14 cellular contexts compared by ENCODE assay signal in the genomic region with DNA sequence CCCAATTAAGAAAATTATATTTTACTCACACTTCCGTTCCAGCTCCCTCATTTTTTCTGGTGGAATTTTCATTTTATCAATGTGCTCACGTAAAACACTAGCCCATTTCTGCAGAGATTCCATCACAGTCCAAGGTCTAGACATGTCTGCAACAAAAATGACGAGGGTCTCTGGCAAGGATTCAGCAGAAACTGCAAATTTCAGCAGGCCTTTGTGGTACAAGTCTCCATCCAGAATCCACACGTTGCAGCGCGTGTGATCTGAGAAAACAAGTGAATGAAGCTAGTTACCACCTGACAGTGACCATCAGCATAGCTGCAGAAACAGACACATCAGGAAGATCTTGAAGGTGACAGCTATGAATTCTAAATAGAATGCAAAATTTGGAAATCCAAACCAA. TPM values are rescaled to one million over a fixed set of nuclear protein-coding genes. Genes with fewer than 3 reads are reported as not detected.
A peak's percentile ranks its signal among the peaks of the same experiment; 100 is the strongest.
DNase-seq lines count a peak whose midpoint lies in the region; ATAC-seq, FAIRE-seq and TF ChIP-seq lines count a peak whose summit lies in the region.
"Had no signal": no experiment of that assay in that cellular context is flagged by ENCODE, and none has a peak within 500 bp of the region (broad histone marks: within the 10 kb centered on the region; RNA-seq: fewer than 3 reads in every experiment).

No MANE protein-coding gene starts in this region.

- no peak for TF ChIP-seq EP300 in GM12878 (IDR thresholded peaks at IDR 0.05; ENCODE audit: borderline replicate concordance in 1 of 2, control insufficient read depth in 1 of 2, low read depth in 2 of 2, low read length in 2 of 2)

- H3K36me3 Mint-ChIP-seq in T-cell = peaks cover 25% of the 10 kb centered on the region
- H3K36me3 Mint-ChIP-seq in activated CD4-positive, alpha-beta memory T cell treated with anti-CD3 and anti-CD28 coated beads for 36 hours = peaks cover 34% of the 10 kb centered on the region

- CTCF ChIA-PET in GM12878 (lab: Yijun Ruan, JAX) (interaction anchor here (0.9 to 8.5 kb wide), 8 partner anchors 9 to 126 kb away, joined by 3 to 76 read pairs (median 3); a partner anchor contains a TSS), T-cell (lab: Charles Lee) (interaction anchor here in 1 of 2 donors (1.1 to 1.7 kb wide), 3 partner anchors 9 to 15 kb away, joined by 3 to 4 read pairs (median 3); no protein-coding TSS in a partner anchor)
- CTCF ChIA-PET in activated CD4-positive, alpha-beta memory T cell treated with anti-CD3 and anti-CD28 coated beads for 36 hours (lab: Charles Lee) = interaction anchor here (1.0 to 9.7 kb wide), 4 partner anchors 9 to 92 kb away, joined by 3 to 100 read pairs (median 24); a partner anchor contains a TSS

- peaks cover 4% of the 10 kb centered on the region for H3K4me1 ChIP-seq in GM12878 (ENCODE audit: control insufficient read depth, insufficient read depth, low read length)
- H3K4me1 ChIP-seq in kidney (ENCODE audit: control insufficient read depth in 1 of 2, insufficient read depth in 1 of 2, low read depth in 1 of 2, low read length in 2 of 2) = peaks cover 14 to 17% of the 10 kb centered on the region in 2 donors
- H3K4me1 ChIP-seq in skeletal muscle tissue (ENCODE audit: control insufficient read depth in 3 of 3, insufficient read depth in 3 of 3, low read length in 3 of 3) = peaks cover 30 to 38% (median 38%) of the 10 kb centered on the region in 3 donors

- in situ Hi-C loops in G401 (cut with HindIII; ENCODE audit: low sequenced_read_pairs) = no loop called here
- in situ Hi-C loops in GM12878 (cut with MboI) = no loop called here

- H3K79me2 ChIP-seq in GM12878 (ENCODE audit: control insufficient read depth, insufficient read depth, low read length) = peaks cover 8% of the 10 kb centered on the region

- H3K36me3 ChIP-seq in GM12878 (ENCODE audit: control insufficient read depth in 2 of 2, insufficient read depth in 2 of 2, low read length in 1 of 2) (peaks cover 14 to 26% of the 10 kb centered on the region in 2 experiments), kidney (ENCODE audit: control insufficient read depth in 1 of 2, insufficient read depth in 2 of 2, low read length in 2 of 2) (peaks cover 15 to 32% of the 10 kb centered on the region in 2 donors), skeletal muscle tissue (ENCODE audit: control insufficient read depth in 3 of 3, insufficient read depth in 3 of 3, low read length in 3 of 3) (peaks cover 14 to 34% (median 26%) of the 10 kb centered on the region in 3 donors)

- no peak overlapping the region for H3K9ac ChIP-seq in GM12878 (ENCODE audit: control insufficient read depth, insufficient read depth, low read length)
- H3K9ac ChIP-seq in kidney (ENCODE audit: low read length in 2 of 2) = peak overlapping the region in 1 of 2 donors; percentile 57
- H3K9ac ChIP-seq in skeletal muscle tissue (ENCODE audit: low read depth in 1 of 3, low read length in 3 of 3) = peak overlapping the region in 1 of 3 donors; percentile 50

- no peak for TF ChIP-seq RAD21 in GM12878 (IDR thresholded peaks at IDR 0.05; ENCODE audit: insufficient read depth, low read depth, low read length)

- RAD21 ChIA-PET in GM12878 (lab: Charles Lee; ENCODE audit: unreplicated experiment) = interaction anchor here (0.7 to 1.2 kb wide), 2 partner anchors 132 to 231 kb away, joined by 4 read pairs; no protein-coding TSS in a partner anchor

- TF ChIP-seq POLR2A in GM12878 (IDR thresholded peaks at IDR 0.05; ENCODE audit: low read depth, low read length) = no peak

- no peaks in the 10 kb centered on the region for H3K9me3 ChIP-seq in GM12878 (replicated peaks; ENCODE audit: control insufficient read depth, insufficient read depth, low read length)
- no peaks in the 10 kb centered on the region for H3K9me3 ChIP-seq in kidney (ENCODE audit: control insufficient read depth in 1 of 2, low read length in 2 of 2)
- H3K9me3 ChIP-seq in skeletal muscle tissue (ENCODE audit: control insufficient read depth in 3 of 3, low read length in 3 of 3) = no peaks in the 10 kb centered on the region

- TF ChIP-seq CTCF in GM12878 (IDR thresholded peaks at IDR 0.05 in 2 of 3, conservative IDR thresholded peaks at IDR 0.05 in 1 of 3; ENCODE audit: control insufficient read depth in 2 of 3, extremely low read depth in 1 of 3, insufficient read depth in 1 of 3, low read depth in 3 of 3, low read length in 3 of 3) (no peak), kidney (IDR thresholded peaks at IDR 0.05; ENCODE audit: borderline replicate concordance, extremely low read depth, insufficient read depth) (no peak)

- FAIRE-seq in GM12878 (lab: Jason Lieb, UNC) (peak; percentile 56), kidney (lab: Jason Lieb, UNC) (no peak)

- H3K4me2 ChIP-seq in GM12878 (ENCODE audit: control insufficient read depth, insufficient read depth) = no peak overlapping the region

- H3K27ac ChIP-seq in GM12878 (ENCODE audit: control insufficient read depth, insufficient read depth) (no peak overlapping the region), kidney (ENCODE audit: low read depth in 2 of 2, low read length in 2 of 2) (peak overlapping the region; percentile 4 to 71), skeletal muscle tissue (ENCODE audit: low read depth, low read length) (peak overlapping the region; percentile 88)

- no peaks in the 10 kb centered on the region for H4K20me1 ChIP-seq in GM12878 (ENCODE audit: control insufficient read depth, insufficient read depth)

- no peak overlapping the region for H3K27ac Mint-ChIP-seq in T-cell
- H3K27ac Mint-ChIP-seq in activated CD4-positive, alpha-beta memory T cell treated with anti-CD3 and anti-CD28 coated beads for 36 hours = no peak overlapping the region
- H3K27ac Mint-ChIP-seq: activated naive CD8-positive, alpha-beta T cell; T-helper 1 cell treated with Interleukin-12 subunit alpha and Interleukin-12 subunit beta and Interleukin-4 antibody, amounts not matched to agents 30 μg/mL and 1 μg/mL, for 36 hours had no signal

- no peak overlapping the region for H3K4me3 Mint-ChIP-seq in T-cell
- H3K4me3 Mint-ChIP-seq in activated CD4-positive, alpha-beta memory T cell treated with anti-CD3 and anti-CD28 coated beads for 36 hours = no peak overlapping the region
- H3K4me3 Mint-ChIP-seq: activated naive CD8-positive, alpha-beta T cell; T-helper 1 cell treated with Interleukin-12 subunit alpha and Interleukin-12 subunit beta and Interleukin-4 antibody, amounts not matched to agents 30 μg/mL and 1 μg/mL, for 36 hours had no signal

- SMC1A ChIA-PET in GM12878 (lab: Charles Lee; ENCODE audit: uncharacterized antibody, unreplicated experiment) = interaction anchor here (1.3 kb wide), 1 partner anchor 14 kb away, joined by 3 read pairs; no protein-coding TSS in a partner anchor

- BruUV-seq in GM12878 (replicated peaks; lab: Mats Ljungman, UMichigan) = no TSS peak

- H3K27me3 Mint-ChIP-seq in T-cell = no peaks in the 10 kb centered on the region
- no peaks in the 10 kb centered on the region for H3K27me3 Mint-ChIP-seq in activated CD4-positive, alpha-beta memory T cell treated with anti-CD3 and anti-CD28 coated beads for 36 hours
- H3K27me3 Mint-ChIP-seq: activated naive CD8-positive, alpha-beta T cell had no signal

- DNase-seq in G401 (ENCODE audit: low spot score) = peak; percentile 22
- no peak for DNase-seq in GM12878 (ENCODE audit: low read depth, low spot score)
- no peak for DNase-seq in kidney
- no peak for DNase-seq in T-cell
- DNase-seq in cerebellum (ENCODE audit: low spot score) = no peak
- DNase-seq in iPS-NIHi7 (ENCODE audit: extremely low spot score) = no peak
- no peak for DNase-seq in activated CD4-positive, alpha-beta memory T cell treated with anti-CD3 and anti-CD28 coated beads for 36 hours
- DNase-seq: activated CD8-positive, alpha-beta memory T cell treated with anti-CD3 and anti-CD28 coated beads for 24 hours; GF-D8; NCI-H2171 had no signal

- H3K9me3 Mint-ChIP-seq in T-cell = no peaks in the 10 kb centered on the region
- no peaks in the 10 kb centered on the region for H3K9me3 Mint-ChIP-seq in activated CD4-positive, alpha-beta memory T cell treated with anti-CD3 and anti-CD28 coated beads for 36 hours
- H3K9me3 Mint-ChIP-seq: T-helper 1 cell treated with Interleukin-12 subunit alpha and Interleukin-12 subunit beta and Interleukin-4 antibody, amounts not matched to agents 30 μg/mL and 1 μg/mL, for 36 hours had no signal

- H3K4me3 ChIP-seq in GM12878 (no peak overlapping the region), kidney (ENCODE audit: low read length in 2 of 2) (no peak overlapping the region), skeletal muscle tissue (ENCODE audit: low read length in 3 of 3) (no peak overlapping the region)

- H3K27me3 ChIP-seq in GM12878 (replicated peaks in 1 of 2; ENCODE audit: control insufficient read depth in 2 of 2, insufficient read depth in 2 of 2, low read length in 1 of 2) = no peaks in the 10 kb centered on the region
- H3K27me3 ChIP-seq in skeletal muscle tissue (ENCODE audit: control insufficient read depth in 3 of 3, insufficient read depth in 3 of 3, low read length in 3 of 3) = no peaks in the 10 kb centered on the region

- intact Hi-C loops in GM12878 (cut with micrococcal nuclease; ENCODE audit: unreplicated experiment) (no loop called here), kidney (cut with DNase I) (no loop called here)
- intact Hi-C loops in activated CD4-positive, alpha-beta memory T cell treated with anti-CD3 and anti-CD28 coated beads for 36 hours (cut with micrococcal nuclease) = no loop called here

- POLR2A ChIA-PET in GM12878 (lab: Charles Lee) = interaction anchor here (0.6 to 1.1 kb wide), 2 partner anchors 11 to 139 kb away, joined by 3 to 4 read pairs; no protein-coding TSS in a partner anchor
- POLR2A ChIA-PET in T-cell (lab: Charles Lee) = no interaction called here
- POLR2A ChIA-PET in activated CD4-positive, alpha-beta memory T cell treated with anti-CD3 and anti-CD28 coated beads for 36 hours (lab: Charles Lee) = no interaction called here

- H2AFZ ChIP-seq in GM12878 (ENCODE audit: control insufficient read depth, low read depth, low read length) = no peak overlapping the region

- ATAC-seq in GM12878 (no peak), T-cell (replicated peaks in 1 of 4) (no peak)

- H3K4me1 Mint-ChIP-seq in T-cell = peaks cover 8 to 39% (median 33%) of the 10 kb centered on the region in 3 donors
- peaks cover 26% of the 10 kb centered on the region for H3K4me1 Mint-ChIP-seq in activated CD4-positive, alpha-beta memory T cell treated with anti-CD3 and anti-CD28 coated beads for 36 hours (ENCODE audit: low read depth)

- WGBS in GM12878 (ENCODE audit: insufficient coverage, insufficient replicate concordance, low lambda C conversion rate, missing lambda C conversion rate) = 98% methylated on average over 6 of the region's 6 CpGs

RNA-seq across cellular contexts. Expression of a gene that starts 9.0 kb away (rescaled TPM):
- total RNA-seq in G401 (2014; rRNA removed; shearing (Covaris generic)) = 41.6 and 63.4 TPM in 2 replicates
- 145 and 165 TPM in 2 replicates for total RNA-seq in GM12878 (2013; cell fraction: nucleolus; rRNA removed)
- 27.2 and 28.4 TPM in 2 replicates for total RNA-seq in GM12878 (2014; rRNA removed)
- total RNA-seq in GM12878 (2014; rRNA removed; fragmentation: Illumina TruSeq; extraction: Trizol) = 29.5 TPM in 2 replicates
- total RNA-seq in GM12878 (2021) = 33.9 and 37.9 TPM in 2 replicates
- polyA plus RNA-seq in GM12878 (2011; ENCODE audit: low read depth) = 23.4 TPM
- polyA plus RNA-seq in GM12878 (2011; rRNA removed) = 31.0 and 35.2 TPM in 2 replicates
- polyA plus RNA-seq in GM12878 (2011; cell fraction: cytosol; rRNA removed) = 25.7 and 28.3 TPM in 2 replicates
- polyA plus RNA-seq in GM12878 (2011; cell fraction: nucleus; rRNA removed) = 73.5 and 89.4 TPM in 2 replicates
- polyA plus RNA-seq in GM12878 (2012) = 19.0 and 26.4 TPM in 2 replicates
- 36.4 and 40.9 TPM in 2 replicates for polyA plus RNA-seq in GM12878 (2014; fragmentation: Illumina TruSeq; extraction: Trizol)
- polyA plus RNA-seq in GM12878 (2014; fragmentation: Nextera tagmentation; extraction: Ambion mirVana) = 1 to 10 TPM; 6.0 to 8.3 TPM
- polyA plus RNA-seq in GM12878 (2014; rRNA removed) = 39.4 and 47.4 TPM in 2 replicates
- polyA plus RNA-seq in GM12878 (2016; fragmentation: Nextera tagmentation; extraction: Ambion mirVana) = 10 to 100 TPM; 41.8 to 46.5 TPM
- polyA minus RNA-seq in GM12878 (2011; rRNA and poly(A)+ RNA removed) = 32.8 and 33.4 TPM in 2 replicates
- 9.0 and 18.5 TPM in 2 replicates for polyA minus RNA-seq in GM12878 (2011; cell fraction: cytosol; rRNA and poly(A)+ RNA removed)
- 26.1 and 44.9 TPM in 2 replicates for polyA minus RNA-seq in GM12878 (2011; cell fraction: nucleus; rRNA and poly(A)+ RNA removed)
- 119 TPM for total RNA-seq in kidney
- polyA plus RNA-seq in kidney (ENCODE audit: insufficient read depth, low read depth, low replicate concordance) = 32.0 TPM
- total RNA-seq in skeletal muscle tissue = 70.5 TPM
- total RNA-seq in T-cell = 10 to 100 TPM; 69.9 to 92.1 (median 81.3) TPM
- total RNA-seq in cerebellum = 145 TPM
- total RNA-seq in activated CD4-positive, alpha-beta memory T cell treated with anti-CD3 and anti-CD28 coated beads for 36 hours = 10 to 100 TPM; 37.9 to 39.1 TPM

RNA-seq across cellular contexts. Expression of a gene that starts 45.9 kb away (rescaled TPM):
- total RNA-seq in G401 (2014; rRNA removed; shearing (Covaris generic)) = 11.9 and 22.5 TPM in 2 replicates
- 0.38 and 0.88 TPM in 2 replicates for total RNA-seq in GM12878 (2013; cell fraction: nucleolus; rRNA removed)
- total RNA-seq in GM12878 (2014; rRNA removed) (0.11 and 0.16 TPM in 2 replicates), GM12878 (2014; rRNA removed; fragmentation: Illumina TruSeq; extraction: Trizol) (0.18 and 0.23 TPM in 2 replicates), GM12878 (2021) (0.21 and 0.53 TPM in 2 replicates), kidney (82.2 TPM), skeletal muscle tissue (10.4 TPM), T-cell (1 to 10 TPM; 1.1 to 2.3 (median 1.8) TPM), cerebellum (39.0 TPM)
- polyA plus RNA-seq in GM12878 (2011; ENCODE audit: low read depth) = 0.07 TPM
- polyA plus RNA-seq in GM12878 (2011; rRNA removed) (0.27 and 0.43 TPM in 2 replicates), GM12878 (2014; fragmentation: Illumina TruSeq; extraction: Trizol) (0.05 and 0.18 TPM in 2 replicates), GM12878 (2014; fragmentation: Nextera tagmentation; extraction: Ambion mirVana) (under 1 TPM; 0.02 to 0.08 TPM), GM12878 (2014; rRNA removed) (0.10 and 0.13 TPM in 2 replicates), GM12878 (2016; fragmentation: Nextera tagmentation; extraction: Ambion mirVana) (not detected), kidney (ENCODE audit: insufficient read depth, low read depth, low replicate concordance) (43.2 TPM)
- 0.28 and 0.34 TPM in 2 replicates for polyA plus RNA-seq in GM12878 (2011; cell fraction: cytosol; rRNA removed)
- 0.94 and 1.2 TPM in 2 replicates for polyA plus RNA-seq in GM12878 (2011; cell fraction: nucleus; rRNA removed)
- polyA plus RNA-seq in GM12878 (2012) = 0.09 and 0.18 TPM in 2 replicates
- 0.21 and 0.73 TPM in 2 replicates for polyA minus RNA-seq in GM12878 (2011; rRNA and poly(A)+ RNA removed)
- 0.52 and 0.67 TPM in 2 replicates for polyA minus RNA-seq in GM12878 (2011; cell fraction: cytosol; rRNA and poly(A)+ RNA removed)
- 0.12 and 0.38 TPM in 2 replicates for polyA minus RNA-seq in GM12878 (2011; cell fraction: nucleus; rRNA and poly(A)+ RNA removed)
- 1 to 10 TPM; 2.8 to 4.1 TPM for total RNA-seq in activated CD4-positive, alpha-beta memory T cell treated with anti-CD3 and anti-CD28 coated beads for 36 hours

RNA-seq across cellular contexts. Expression of a gene that starts 59.0 kb away (rescaled TPM):
- total RNA-seq in G401 (2014; rRNA removed; shearing (Covaris generic)) = not detected in 2 replicates
- total RNA-seq in GM12878 (2013; cell fraction: nucleolus; rRNA removed) = not detected in 2 replicates
- 0.60 TPM in 1 of 2 replicates, not detected in the other for total RNA-seq in GM12878 (2014; rRNA removed)
- total RNA-seq in GM12878 (2014; rRNA removed; fragmentation: Illumina TruSeq; extraction: Trizol) = not detected in 2 replicates
- total RNA-seq in GM12878 (2021) = 0.10 TPM in 1 of 2 replicates, not detected in the other
- polyA plus RNA-seq in GM12878 (2011; ENCODE audit: low read depth) = not detected
- polyA plus RNA-seq in GM12878 (2011; rRNA removed) = 0.09 TPM in 1 of 2 replicates, not detected in the other
- polyA plus RNA-seq in GM12878 (2011; cell fraction: cytosol; rRNA removed) = 0.07 TPM in 1 of 2 replicates, not detected in the other
- polyA plus RNA-seq in GM12878 (2011; cell fraction: nucleus; rRNA removed) = not detected in 2 replicates
- polyA plus RNA-seq in GM12878 (2012) = 0.18 TPM in 1 of 2 replicates, not detected in the other
- polyA plus RNA-seq in GM12878 (2014; fragmentation: Illumina TruSeq; extraction: Trizol) = 0.03 TPM in 1 of 2 replicates, not detected in the other
- not detected for polyA plus RNA-seq in GM12878 (2014; fragmentation: Nextera tagmentation; extraction: Ambion mirVana)
- 0.06 TPM in 1 of 2 replicates, not detected in the other for polyA plus RNA-seq in GM12878 (2014; rRNA removed)
- polyA plus RNA-seq in GM12878 (2016; fragmentation: Nextera tagmentation; extraction: Ambion mirVana) = not detected
- polyA minus RNA-seq in GM12878 (2011; rRNA and poly(A)+ RNA removed) = not detected in 2 replicates
- not detected in 2 replicates for polyA minus RNA-seq in GM12878 (2011; cell fraction: cytosol; rRNA and poly(A)+ RNA removed)
- polyA minus RNA-seq in GM12878 (2011; cell fraction: nucleus; rRNA and poly(A)+ RNA removed) = 0.12 TPM in 1 of 2 replicates, not detected in the other
- 0.19 TPM for total RNA-seq in kidney
- not detected for polyA plus RNA-seq in kidney (ENCODE audit: insufficient read depth, low read depth, low replicate concordance)
- not detected for total RNA-seq in skeletal muscle tissue
- under 1 TPM in 2 of 5 donors, not detected in 3; 0.10 to 0.12 TPM for total RNA-seq in T-cell
- not detected for total RNA-seq in cerebellum
- not detected for total RNA-seq in activated CD4-positive, alpha-beta memory T cell treated with anti-CD3 and anti-CD28 coated beads for 36 hours
- total RNA-seq: mucosa of gallbladder had no signal
